Comparison of ENCODE assay signal across 32 cellular contexts in genomic region chr5:122707796-122708195, GRCh38.
"Had no signal": no experiment of that assay in that cellular context is flagged by ENCODE, and none has a peak within 500 bp of the region (broad histone marks: within the 10 kb centered on the region; RNA-seq: fewer than 3 reads in every experiment).

No MANE protein-coding gene starts in this region.

- H3K36me3 ChIP-seq: breast epithelium, esophagus squamous epithelium, gastroesophageal sphincter, neutrophil, upper lobe of left lung had no signal

- H3K27me3 Mint-ChIP-seq: central memory CD8-positive, alpha-beta T cell; naive B cell; stimulated activated memory B cell treated with anti-CD40 and anti-IgM and Interleukin-4, amounts not matched to agents 10 μg/mL and 1 μg/mL and 100 μg/mL, for 72 hours; stimulated activated naive CD8-positive, alpha-beta T cell treated with anti-CD3 and anti-CD28 coated beads, Interleukin-15, amount 100 ng/mL, for 72 hours had no signal

- H3K4me1 ChIP-seq: breast epithelium, esophagus squamous epithelium, gastroesophageal sphincter, upper lobe of left lung had no signal

- FAIRE-seq: keratinocyte had no signal

- H3K9me3 ChIP-seq: breast epithelium, esophagus squamous epithelium, gastroesophageal sphincter, neutrophil, upper lobe of left lung had no signal

- H3K4me3 ChIP-seq: breast epithelium, esophagus squamous epithelium, gastroesophageal sphincter, hepatocyte, skin epidermis, upper lobe of left lung had no signal

- H3K79me2 ChIP-seq: hepatocyte had no signal

- H3K4me3 Mint-ChIP-seq: activated CD4-positive, alpha-beta memory T cell treated with anti-CD3 and anti-CD28 coated beads for 36 hours; activated CD4-positive, alpha-beta T cell treated with anti-CD3 and anti-CD28 coated beads, Interleukin-2, amount 10 ng/mL, durations not matched to agents 24 days and 14 days; central memory CD8-positive, alpha-beta T cell; dendritic cell treated with granulocyte-macrophage colony-stimulating factor and Interleukin-4, amounts not matched to agents 40 ng/mL and 50 ng/mL, for 4 days; endodermal cell; mesothelial cell of epicardium; naive B cell; nephron progenitor cell; stimulated activated memory B cell treated with anti-CD40 and anti-IgM and Interleukin-4, amounts not matched to agents 10 μg/mL and 1 μg/mL and 100 μg/mL, for 72 hours; stimulated activated naive CD8-positive, alpha-beta T cell treated with anti-CD3 and anti-CD28 coated beads, Interleukin-15, amount 100 ng/mL, for 72 hours; T-helper 17 cell had no signal

- DNase-seq: activated CD4-positive, alpha-beta memory T cell treated with anti-CD3 and anti-CD28 coated beads for 36 hours; activated CD4-positive, alpha-beta T cell treated with anti-CD3 and anti-CD28 coated beads, Interleukin-2, amount 10 ng/mL, durations not matched to agents 24 days and 14 days; activated CD4-positive, CD25-positive, alpha-beta regulatory T cell treated with anti-CD3 and anti-CD28 coated beads, Interleukin-2, amount 50 U/mL, for 72 hours; activated CD8-positive, alpha-beta memory T cell treated with anti-CD3 and anti-CD28 coated beads, Interleukin-2, amount 50 U/mL, for 4 hours; activated T-cell treated with anti-CD3 and anti-CD28 coated beads, Interleukin-2, amount 50 U/mL, for 1 hour; endodermal cell; esophagus squamous epithelium; left colon; mammary epithelial cell; naive B cell; nephron progenitor cell; stimulated activated CD4-positive, alpha-beta T cell treated with anti-CD3 and anti-CD28 coated beads, Interleukin-4, amount 100 ng/mL, for 4 hours; stimulated activated CD8-positive, alpha-beta memory T cell treated with anti-CD3 and anti-CD28 coated beads, Interleukin-4, amount 100 ng/mL, for 48 hours; stimulated activated naive CD8-positive, alpha-beta T cell treated with anti-CD3 and anti-CD28 coated beads, Interleukin-15, amount 100 ng/mL, for 72 hours; substantia nigra; T-helper 17 cell; T1000; upper lobe of left lung had no signal

- H3K4me1 Mint-ChIP-seq: activated CD4-positive, alpha-beta T cell treated with anti-CD3 and anti-CD28 coated beads, Interleukin-2, amount 10 ng/mL, durations not matched to agents 24 days and 14 days; central memory CD8-positive, alpha-beta T cell; endodermal cell; nephron progenitor cell; stimulated activated naive CD8-positive, alpha-beta T cell treated with anti-CD3 and anti-CD28 coated beads, Interleukin-15, amount 100 ng/mL, for 72 hours; T-helper 17 cell had no signal

- H3K4me2 ChIP-seq: hepatocyte had no signal

- H3K9me3 Mint-ChIP-seq: activated CD4-positive, alpha-beta memory T cell treated with anti-CD3 and anti-CD28 coated beads for 36 hours; activated CD4-positive, alpha-beta T cell treated with anti-CD3 and anti-CD28 coated beads, Interleukin-2, amount 10 ng/mL, durations not matched to agents 24 days and 14 days; activated naive CD4-positive, alpha-beta T cell treated with anti-CD3 and anti-CD28 coated beads, Interleukin-2, amount 50 U/mL, for 72 hours; activated T-helper 2 cell treated with anti-CD3 and anti-CD28 coated beads, Interferon-gamma antibody, Interleukin-2, Interleukin-4, amounts not matched to agents 10 μg/mL and 5 μg/mL and 100 μg/mL, durations not matched to agents 14 hours and 24 hours and 36 hours; central memory CD8-positive, alpha-beta T cell; dendritic cell treated with granulocyte-macrophage colony-stimulating factor and Interleukin-4, amounts not matched to agents 40 ng/mL and 50 ng/mL, for 4 days; mesothelial cell of epicardium; naive B cell; nephron progenitor cell; stimulated activated memory B cell treated with anti-CD40 and anti-IgM and Interleukin-4, amounts not matched to agents 10 μg/mL and 1 μg/mL and 100 μg/mL, for 72 hours; stimulated activated naive CD8-positive, alpha-beta T cell treated with anti-CD3 and anti-CD28 coated beads, Interleukin-15, amount 100 ng/mL, for 72 hours had no signal

- H3K27ac Mint-ChIP-seq: activated CD4-positive, alpha-beta memory T cell treated with anti-CD3 and anti-CD28 coated beads for 36 hours; activated CD4-positive, alpha-beta T cell treated with anti-CD3 and anti-CD28 coated beads, Interleukin-2, amount 10 ng/mL, durations not matched to agents 24 days and 14 days; activated naive CD4-positive, alpha-beta T cell treated with anti-CD3 and anti-CD28 coated beads, Interleukin-2, amount 50 U/mL, for 72 hours; activated T-helper 2 cell treated with anti-CD3 and anti-CD28 coated beads, Interferon-gamma antibody, Interleukin-2, Interleukin-4, amounts not matched to agents 10 μg/mL and 5 μg/mL and 100 μg/mL, durations not matched to agents 14 hours and 24 hours and 36 hours; dendritic cell treated with granulocyte-macrophage colony-stimulating factor and Interleukin-4, amounts not matched to agents 40 ng/mL and 50 ng/mL, for 4 days; endodermal cell; mesothelial cell of epicardium; nephron progenitor cell; stimulated activated memory B cell treated with anti-CD40 and anti-IgM and Interleukin-4, amounts not matched to agents 10 μg/mL and 1 μg/mL and 100 μg/mL, for 72 hours; stimulated activated naive CD8-positive, alpha-beta T cell treated with anti-CD3 and anti-CD28 coated beads, Interleukin-15, amount 100 ng/mL, for 72 hours; T-helper 17 cell had no signal

- H3K36me3 Mint-ChIP-seq: activated CD4-positive, alpha-beta memory T cell treated with anti-CD3 and anti-CD28 coated beads for 36 hours; activated naive CD4-positive, alpha-beta T cell treated with anti-CD3 and anti-CD28 coated beads, Interleukin-2, amount 50 U/mL, for 72 hours; naive B cell; stimulated activated memory B cell treated with anti-CD40 and anti-IgM and Interleukin-4, amounts not matched to agents 10 μg/mL and 1 μg/mL and 100 μg/mL, for 72 hours had no signal

- H3K27ac ChIP-seq: breast epithelium, epithelial cell of prostate, esophagus squamous epithelium, gastroesophageal sphincter, hepatocyte, neutrophil, skin epidermis, upper lobe of left lung had no signal

- ATAC-seq: gastroesophageal sphincter; left colon; sciatic nerve; stimulated activated memory B cell treated with anti-CD40 and anti-IgM and Interleukin-4, amounts not matched to agents 10 μg/mL and 1 μg/mL and 100 μg/mL, for 72 hours; stimulated activated naive CD8-positive, alpha-beta T cell treated with anti-CD3 and anti-CD28 coated beads, Interleukin-15, amount 100 ng/mL, for 72 hours; T-helper 17 cell had no signal

- H2AFZ ChIP-seq: hepatocyte had no signal

- H3K27me3 ChIP-seq: breast epithelium, esophagus squamous epithelium, gastroesophageal sphincter, hepatocyte, neutrophil, upper lobe of left lung had no signal
